26 cellular contexts compared by ENCODE assay signal in the genomic region with DNA sequence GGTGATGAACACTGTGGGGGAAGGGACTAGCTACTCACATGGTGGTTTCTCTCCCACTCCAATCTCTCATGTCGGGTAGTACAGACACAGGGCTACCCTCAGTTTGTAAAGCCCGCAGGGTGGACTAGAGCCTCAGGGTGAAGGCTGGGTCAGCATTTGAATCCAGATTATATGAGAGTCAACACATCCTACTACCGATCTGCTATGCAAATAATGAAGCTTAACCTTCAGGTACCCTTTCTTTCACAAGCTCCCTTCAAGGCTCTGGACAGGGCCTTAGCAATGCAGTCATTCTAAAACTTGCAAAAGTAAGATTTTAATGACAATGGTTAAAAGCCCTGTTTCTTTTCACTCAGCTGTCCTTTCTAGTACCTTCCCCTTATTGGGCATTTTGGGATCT. TPM values are rescaled to one million over a fixed set of nuclear protein-coding genes. Genes with fewer than 3 reads are reported as not detected.
DNase-seq lines count a peak whose midpoint lies in the region; ATAC-seq, FAIRE-seq and TF ChIP-seq lines count a peak whose summit lies in the region.
"Had no signal": no experiment of that assay in that cellular context is flagged by ENCODE, and none has a peak within 500 bp of the region (broad histone marks: within the 10 kb centered on the region; RNA-seq: fewer than 3 reads in every experiment).

No MANE protein-coding gene starts in this region.

- H3K36me3 ChIP-seq in GM23338 (ENCODE audit: insufficient read depth) (no peaks in the 10 kb centered on the region), MM.1S (replicated peaks; ENCODE audit: insufficient read depth, low read length) (no peaks in the 10 kb centered on the region), GM12878 (ENCODE audit: control insufficient read depth in 2 of 2, insufficient read depth in 2 of 2, low read length in 1 of 2) (no peaks in the 10 kb centered on the region)
- H3K36me3 ChIP-seq: Peyer's patch had no signal

- H3K4me3 Mint-ChIP-seq in GM23338, result no peak overlapping the region
- H3K4me3 Mint-ChIP-seq in stimulated activated naive B cell treated with anti-CD40 and anti-IgM and Interleukin-4, amounts not matched to agents 10 μg/mL and 1 μg/mL and 100 μg/mL, for 72 hours, result no peak overlapping the region
- H3K4me3 Mint-ChIP-seq: CD4-positive, alpha-beta memory T cell had no signal

- H3K9me2 ChIP-seq in GM23338 (ENCODE audit: insufficient read depth) (no peaks in the 10 kb centered on the region), MM.1S (replicated peaks; ENCODE audit: insufficient read depth, low read length) (no peaks in the 10 kb centered on the region)

- in situ Hi-C loops in GM12878 (cut with MboI), result no loop called here

- H3K9ac ChIP-seq in MM.1S (ENCODE audit: low read length) (no peak overlapping the region), GM12878 (ENCODE audit: control insufficient read depth, insufficient read depth, low read length) (no peak overlapping the region)

- no peak for FAIRE-seq in GM12878 (lab: Jason Lieb, UNC)
- FAIRE-seq: GM18507, H54 had no signal

- intact Hi-C loops in GM12878 (cut with micrococcal nuclease; ENCODE audit: unreplicated experiment), result no loop called here

- no peaks in the 10 kb centered on the region for H3K27me3 ChIP-seq in GM23338 (ENCODE audit: insufficient read depth)
- no peaks in the 10 kb centered on the region for H3K27me3 ChIP-seq in MM.1S (replicated peaks; ENCODE audit: insufficient read depth, low read length)
- no peaks in the 10 kb centered on the region for H3K27me3 ChIP-seq in GM12878 (replicated peaks in 1 of 2; ENCODE audit: control insufficient read depth in 2 of 2, insufficient read depth in 2 of 2, low read length in 1 of 2)
- H3K27me3 ChIP-seq: Peyer's patch had no signal

- H3K4me1 ChIP-seq in GM23338 (ENCODE audit: insufficient read depth) (peaks cover 15% of the 10 kb centered on the region), MM.1S (ENCODE audit: low read length) (no peaks in the 10 kb centered on the region), GM12878 (ENCODE audit: control insufficient read depth, insufficient read depth, low read length) (peaks cover 2% of the 10 kb centered on the region; the same call in 1 of the 2 replicates)
- H3K4me1 ChIP-seq: Peyer's patch had no signal

- DNase-seq in GM23338 (ENCODE audit: low spot score) (peak; percentile 51), MM.1S (peak; percentile 32), GM12878 (ENCODE audit: low read depth, low spot score) (no peak), GOT3 (lab: John Stamatoyannopoulos, UW) (no peak)
- no peak for DNase-seq in stimulated activated naive B cell treated with anti-CD40 and anti-IgM and Interleukin-4, amounts not matched to agents 10 μg/mL and 1 μg/mL and 100 μg/mL, for 72 hours
- DNase-seq: C1 segment of cervical spinal cord; CD4-positive, alpha-beta memory T cell; DMS79 treated with DMSO at 0.1 percent for 48 hours; GF-D8; Kasumi-1; NCI-H1105 treated with DMSO at 0.1 percent for 48 hours; NCI-H146; NCI-H1930; NCI-H2107; NCI-H446 treated with DMSO at 0.1 percent for 48 hours; NCI-H526 treated with DMSO at 0.1 percent for 48 hours; OCI-M1; Peyer's patch; SIG-M5 had no signal

- SMC1A ChIA-PET in GM12878 (lab: Charles Lee; ENCODE audit: uncharacterized antibody, unreplicated experiment), result interaction anchor here (0.9 kb wide), 1 partner anchor 18 kb away, joined by 3 read pairs; no protein-coding TSS in a partner anchor

- TF ChIP-seq POLR2A in GM12878 (IDR thresholded peaks at IDR 0.05; ENCODE audit: low read depth, low read length), result no peak

- ATAC-seq in GM23338 (peak; percentile 65), GM12878 (peak; percentile 58), GM18868 (IDR thresholded peaks at IDR 0.05; ENCODE audit: unreplicated experiment) (no peak), HG03108 (IDR thresholded peaks at IDR 0.05; ENCODE audit: unreplicated experiment) (no peak)
- ATAC-seq in stimulated activated naive B cell treated with anti-CD40 and anti-IgM and Interleukin-4, amounts not matched to agents 10 μg/mL and 1 μg/mL and 100 μg/mL, for 72 hours (replicated peaks), result peak; percentile 60 to 73

- H2AFZ ChIP-seq in GM23338, result no peak overlapping the region
- H2AFZ ChIP-seq in MM.1S (ENCODE audit: low read length), result no peak overlapping the region
- no peak overlapping the region for H2AFZ ChIP-seq in GM12878 (ENCODE audit: control insufficient read depth, low read depth, low read length)

- CTCF ChIA-PET in GM12878 (lab: Yijun Ruan, JAX), result interaction anchor here (1.2 kb wide), 1 partner anchor 164 kb away, joined by 3 read pairs; no protein-coding TSS in a partner anchor

- H3K27ac Mint-ChIP-seq in GM23338, result peak overlapping the region; percentile 39; the same call in 1 of the 2 replicates
- H3K27ac Mint-ChIP-seq in stimulated activated naive B cell treated with anti-CD40 and anti-IgM and Interleukin-4, amounts not matched to agents 10 μg/mL and 1 μg/mL and 100 μg/mL, for 72 hours, result no peak overlapping the region

- H3K27me3 Mint-ChIP-seq in GM23338 (ENCODE audit: insufficient read depth, low read depth, poor library complexity), result peaks cover 8% of the 10 kb centered on the region
- H3K27me3 Mint-ChIP-seq in stimulated activated naive B cell treated with anti-CD40 and anti-IgM and Interleukin-4, amounts not matched to agents 10 μg/mL and 1 μg/mL and 100 μg/mL, for 72 hours, result no peaks in the 10 kb centered on the region
- H3K27me3 Mint-ChIP-seq: CD4-positive, alpha-beta memory T cell had no signal

- H3K4me3 ChIP-seq in GM23338 (no peak overlapping the region), MM.1S (ENCODE audit: low read length) (no peak overlapping the region), GM12878 (no peak overlapping the region)
- H3K4me3 ChIP-seq: Peyer's patch, SK-N-MC had no signal

- 0 out of 2 replicates have a peak overlapping the region, but pooled peaks have one; percentile 2 for H3K4me2 ChIP-seq in GM23338
- H3K4me2 ChIP-seq in MM.1S (ENCODE audit: low read depth, low read length), result no peak overlapping the region
- no peak overlapping the region for H3K4me2 ChIP-seq in GM12878 (ENCODE audit: control insufficient read depth, insufficient read depth)

- BruUV-seq in GM12878 (replicated peaks; lab: Mats Ljungman, UMichigan), result no TSS peak

- TF ChIP-seq RAD21 in GM12878 (IDR thresholded peaks at IDR 0.05; ENCODE audit: insufficient read depth, low read depth, low read length), result no peak

- RAD21 ChIA-PET in GM12878 (lab: Charles Lee; ENCODE audit: unreplicated experiment), result no interaction called here

- no peaks in the 10 kb centered on the region for H3K9me3 ChIP-seq in MM.1S (replicated peaks; ENCODE audit: insufficient read depth, low read length)
- no peaks in the 10 kb centered on the region for H3K9me3 ChIP-seq in GM12878 (replicated peaks; ENCODE audit: control insufficient read depth, insufficient read depth, low read length)
- H3K9me3 ChIP-seq: Caco-2, Peyer's patch had no signal

- POLR2A ChIA-PET in GM12878 (lab: Charles Lee), result no interaction called here

- no peaks in the 10 kb centered on the region for H3F3A ChIP-seq in GM23338 (replicated peaks; ENCODE audit: low read depth)
- H3F3A ChIP-seq in MM.1S (ENCODE audit: insufficient read depth, low read length), result no peaks in the 10 kb centered on the region

- H3K79me2 ChIP-seq in GM23338 (replicated peaks; ENCODE audit: insufficient read depth), result no peaks in the 10 kb centered on the region
- H3K79me2 ChIP-seq in MM.1S (ENCODE audit: low read length), result no peaks in the 10 kb centered on the region
- no peaks in the 10 kb centered on the region for H3K79me2 ChIP-seq in GM12878 (ENCODE audit: control insufficient read depth, insufficient read depth, low read length)

- H3K9me3 Mint-ChIP-seq in GM23338, result no peaks in the 10 kb centered on the region; the same call in 2 of the 3 replicates
- peaks cover 0 to 2% of the 10 kb centered on the region in 2 donors for H3K9me3 Mint-ChIP-seq in stimulated activated naive B cell treated with anti-CD40 and anti-IgM and Interleukin-4, amounts not matched to agents 10 μg/mL and 1 μg/mL and 100 μg/mL, for 72 hours

- H3K27ac ChIP-seq in GM23338 (ENCODE audit: low read depth), result no peak overlapping the region
- no peak overlapping the region for H3K27ac ChIP-seq in MM.1S (ENCODE audit: low read length)
- no peak overlapping the region for H3K27ac ChIP-seq in GM12878 (ENCODE audit: control insufficient read depth, insufficient read depth)
- H3K27ac ChIP-seq: Peyer's patch, SK-N-MC had no signal

- no peak for TF ChIP-seq EP300 in GM12878 (IDR thresholded peaks at IDR 0.05; ENCODE audit: borderline replicate concordance in 1 of 2, control insufficient read depth in 1 of 2, low read depth in 2 of 2, low read length in 2 of 2)

- H3K36me3 Mint-ChIP-seq in GM23338 (ENCODE audit: low read depth), result no peaks in the 10 kb centered on the region
- H3K36me3 Mint-ChIP-seq in stimulated activated naive B cell treated with anti-CD40 and anti-IgM and Interleukin-4, amounts not matched to agents 10 μg/mL and 1 μg/mL and 100 μg/mL, for 72 hours, result peaks cover 0 to 2% of the 10 kb centered on the region in 2 donors

- whole genome bisulfite sequencing in GM12878 (ENCODE audit: insufficient coverage, insufficient replicate concordance, low lambda C conversion rate, missing lambda C conversion rate), result 37% methylated on average over 3 of the region's 3 CpGs

- H3K4me1 Mint-ChIP-seq in GM23338, result peaks cover 26% of the 10 kb centered on the region
- peaks cover 1 to 4% of the 10 kb centered on the region in 2 donors for H3K4me1 Mint-ChIP-seq in stimulated activated naive B cell treated with anti-CD40 and anti-IgM and Interleukin-4, amounts not matched to agents 10 μg/mL and 1 μg/mL and 100 μg/mL, for 72 hours

- no peak for TF ChIP-seq CTCF in GM23338 (conservative IDR thresholded peaks at IDR 0.05; ENCODE audit: low read depth in 2 of 2)
- no peak for TF ChIP-seq CTCF in MM.1S (IDR thresholded peaks at IDR 0.05; ENCODE audit: low read length)
- no peak for TF ChIP-seq CTCF in GM12878 (IDR thresholded peaks at IDR 0.05 in 2 of 3, conservative IDR thresholded peaks at IDR 0.05 in 1 of 3; ENCODE audit: control insufficient read depth in 2 of 3, extremely low read depth in 1 of 3, insufficient read depth in 1 of 3, low read depth in 3 of 3, low read length in 3 of 3)

- H4K20me1 ChIP-seq in GM23338 (replicated peaks; ENCODE audit: insufficient read depth) (no peaks in the 10 kb centered on the region), MM.1S (ENCODE audit: insufficient read depth, low read length) (no peaks in the 10 kb centered on the region), GM12878 (ENCODE audit: control insufficient read depth, insufficient read depth) (no peaks in the 10 kb centered on the region)

RNA-seq across cellular contexts. Expression of a gene that starts 5.5 kb away (rescaled TPM):
- total RNA-seq in GM23338 (2014; rRNA removed; shearing (Covaris generic)), result 4.8 and 9.0 TPM in 2 replicates
- 1.9 and 2.5 TPM in 2 replicates for polyA plus RNA-seq in GM23338 (2016; fragmentation: Nextera tagmentation; extraction: Ambion mirVana)
- total RNA-seq in GM12878 (2013; cell fraction: nucleolus; rRNA removed), result 53.2 and 58.4 TPM in 2 replicates
- total RNA-seq in GM12878 (2014; rRNA removed), result 10.3 and 12.2 TPM in 2 replicates
- total RNA-seq in GM12878 (2014; rRNA removed; fragmentation: Illumina TruSeq; extraction: Trizol), result 8.1 and 9.9 TPM in 2 replicates
- total RNA-seq in GM12878 (2021), result 13.7 and 15.9 TPM in 2 replicates
- polyA plus RNA-seq in GM12878 (2011; ENCODE audit: low read depth), result 1.6 TPM
- 8.5 and 11.7 TPM in 2 replicates for polyA plus RNA-seq in GM12878 (2011; rRNA removed)
- 6.2 and 8.4 TPM in 2 replicates for polyA plus RNA-seq in GM12878 (2011; cell fraction: cytosol; rRNA removed)
- 26.8 and 34.7 TPM in 2 replicates for polyA plus RNA-seq in GM12878 (2011; cell fraction: nucleus; rRNA removed)
- polyA plus RNA-seq in GM12878 (2012), result 2.1 and 2.2 TPM in 2 replicates
- polyA plus RNA-seq in GM12878 (2014; fragmentation: Illumina TruSeq; extraction: Trizol), result 5.2 and 8.8 TPM in 2 replicates
- polyA plus RNA-seq in GM12878 (2014; fragmentation: Nextera tagmentation; extraction: Ambion mirVana), result under 1 TPM; 0.13 to 0.63 TPM
- 3.4 and 4.4 TPM in 2 replicates for polyA plus RNA-seq in GM12878 (2014; rRNA removed)
- 1 to 10 TPM in 1 of 2 experiments, under 1 TPM in 1; 0.71 to 1.5 TPM for polyA plus RNA-seq in GM12878 (2016; fragmentation: Nextera tagmentation; extraction: Ambion mirVana)
- polyA minus RNA-seq in GM12878 (2011; rRNA and poly(A)+ RNA removed), result 30.8 and 31.2 TPM in 2 replicates
- polyA minus RNA-seq in GM12878 (2011; cell fraction: cytosol; rRNA and poly(A)+ RNA removed), result 6.3 and 7.7 TPM in 2 replicates
- polyA minus RNA-seq in GM12878 (2011; cell fraction: nucleus; rRNA and poly(A)+ RNA removed), result 35.4 and 39.3 TPM in 2 replicates

RNA-seq across cellular contexts. Expression of a gene that starts 5.5 kb away (rescaled TPM):
- 81.1 and 97.3 TPM in 2 replicates for total RNA-seq in GM23338 (2014; rRNA removed; shearing (Covaris generic))
- polyA plus RNA-seq in GM23338 (2016; fragmentation: Nextera tagmentation; extraction: Ambion mirVana), result 25.8 and 28.2 TPM in 2 replicates
- total RNA-seq in GM12878 (2013; cell fraction: nucleolus; rRNA removed), result 223 and 228 TPM in 2 replicates
- 61.2 and 70.2 TPM in 2 replicates for total RNA-seq in GM12878 (2014; rRNA removed)
- 69.9 and 75.5 TPM in 2 replicates for total RNA-seq in GM12878 (2014; rRNA removed; fragmentation: Illumina TruSeq; extraction: Trizol)
- 59.2 and 60.4 TPM in 2 replicates for total RNA-seq in GM12878 (2021)
- polyA plus RNA-seq in GM12878 (2011; ENCODE audit: low read depth), result 55.4 TPM
- 123 and 175 TPM in 2 replicates for polyA plus RNA-seq in GM12878 (2011; rRNA removed)
- 63.3 and 74.1 TPM in 2 replicates for polyA plus RNA-seq in GM12878 (2011; cell fraction: cytosol; rRNA removed)
- 146 and 198 TPM in 2 replicates for polyA plus RNA-seq in GM12878 (2011; cell fraction: nucleus; rRNA removed)
- polyA plus RNA-seq in GM12878 (2012), result 61.7 and 76.5 TPM in 2 replicates
- polyA plus RNA-seq in GM12878 (2014; fragmentation: Illumina TruSeq; extraction: Trizol), result 88.2 and 93.7 TPM in 2 replicates
- 10 to 100 TPM; 21.1 to 22.7 TPM for polyA plus RNA-seq in GM12878 (2014; fragmentation: Nextera tagmentation; extraction: Ambion mirVana)
- 54.7 and 62.4 TPM in 2 replicates for polyA plus RNA-seq in GM12878 (2014; rRNA removed)
- 10 to 100 TPM; 43.6 to 45.4 TPM for polyA plus RNA-seq in GM12878 (2016; fragmentation: Nextera tagmentation; extraction: Ambion mirVana)
- 77.5 and 81.6 TPM in 2 replicates for polyA minus RNA-seq in GM12878 (2011; rRNA and poly(A)+ RNA removed)
- polyA minus RNA-seq in GM12878 (2011; cell fraction: cytosol; rRNA and poly(A)+ RNA removed), result 31.9 and 36.8 TPM in 2 replicates
- 62.1 and 67.5 TPM in 2 replicates for polyA minus RNA-seq in GM12878 (2011; cell fraction: nucleus; rRNA and poly(A)+ RNA removed)

RNA-seq across cellular contexts. Expression of a gene that starts 25.0 kb away (rescaled TPM):
- not detected in 2 replicates for total RNA-seq in GM23338 (2014; rRNA removed; shearing (Covaris generic))
- polyA plus RNA-seq in GM23338 (2016; fragmentation: Nextera tagmentation; extraction: Ambion mirVana) (not detected in 2 replicates), GM12878 (2011; rRNA removed) (2.0 and 2.1 TPM in 2 replicates), GM12878 (2014; fragmentation: Illumina TruSeq; extraction: Trizol) (14.6 and 15.0 TPM in 2 replicates), GM12878 (2014; fragmentation: Nextera tagmentation; extraction: Ambion mirVana) (1 to 10 TPM; 5.2 to 6.9 TPM), GM12878 (2014; rRNA removed) (9.9 and 10.9 TPM in 2 replicates), GM12878 (2016; fragmentation: Nextera tagmentation; extraction: Ambion mirVana) (1 to 10 TPM; 6.6 to 8.0 TPM)
- 1.4 and 1.8 TPM in 2 replicates for total RNA-seq in GM12878 (2013; cell fraction: nucleolus; rRNA removed)
- total RNA-seq in GM12878 (2014; rRNA removed) (10.9 and 11.1 TPM in 2 replicates), GM12878 (2014; rRNA removed; fragmentation: Illumina TruSeq; extraction: Trizol) (13.5 and 14.5 TPM in 2 replicates), GM12878 (2021) (9.7 and 11.6 TPM in 2 replicates)
- polyA plus RNA-seq in GM12878 (2011; ENCODE audit: low read depth), result 5.3 TPM
- 2.0 and 2.1 TPM in 2 replicates for polyA plus RNA-seq in GM12878 (2011; cell fraction: cytosol; rRNA removed)
- 0.51 and 0.79 TPM in 2 replicates for polyA plus RNA-seq in GM12878 (2011; cell fraction: nucleus; rRNA removed)
- 6.2 and 8.2 TPM in 2 replicates for polyA plus RNA-seq in GM12878 (2012)
- 4.0 and 4.1 TPM in 2 replicates for polyA minus RNA-seq in GM12878 (2011; rRNA and poly(A)+ RNA removed)
- 1.8 and 3.7 TPM in 2 replicates for polyA minus RNA-seq in GM12878 (2011; cell fraction: cytosol; rRNA and poly(A)+ RNA removed)
- 1.3 and 1.8 TPM in 2 replicates for polyA minus RNA-seq in GM12878 (2011; cell fraction: nucleus; rRNA and poly(A)+ RNA removed)
- total RNA-seq: Caco-2, M059J had no signal

Comparison
In these comparisons a context has a peak if more than half of its experiments do, and no peak if none do; other contexts are left out.
1. ATAC-seq: peak in GM23338 (single experiment), GM12878 (single experiment) and stimulated activated naive B cell treated with anti-CD40 and anti-IgM and Interleukin-4, amounts not matched to agents 10 μg/mL and 1 μg/mL and 100 μg/mL, for 72 hours (2 of 2); none in GM18868 (single experiment) and HG03108 (single experiment).
2. DNase-seq: peak in GM23338 (single experiment) and MM.1S (single experiment); none in GM12878 (single experiment), stimulated activated naive B cell treated with anti-CD40 and anti-IgM and Interleukin-4, amounts not matched to agents 10 μg/mL and 1 μg/mL and 100 μg/mL, for 72 hours (single experiment) and GOT3 (single experiment).